In the genomic region with DNA sequence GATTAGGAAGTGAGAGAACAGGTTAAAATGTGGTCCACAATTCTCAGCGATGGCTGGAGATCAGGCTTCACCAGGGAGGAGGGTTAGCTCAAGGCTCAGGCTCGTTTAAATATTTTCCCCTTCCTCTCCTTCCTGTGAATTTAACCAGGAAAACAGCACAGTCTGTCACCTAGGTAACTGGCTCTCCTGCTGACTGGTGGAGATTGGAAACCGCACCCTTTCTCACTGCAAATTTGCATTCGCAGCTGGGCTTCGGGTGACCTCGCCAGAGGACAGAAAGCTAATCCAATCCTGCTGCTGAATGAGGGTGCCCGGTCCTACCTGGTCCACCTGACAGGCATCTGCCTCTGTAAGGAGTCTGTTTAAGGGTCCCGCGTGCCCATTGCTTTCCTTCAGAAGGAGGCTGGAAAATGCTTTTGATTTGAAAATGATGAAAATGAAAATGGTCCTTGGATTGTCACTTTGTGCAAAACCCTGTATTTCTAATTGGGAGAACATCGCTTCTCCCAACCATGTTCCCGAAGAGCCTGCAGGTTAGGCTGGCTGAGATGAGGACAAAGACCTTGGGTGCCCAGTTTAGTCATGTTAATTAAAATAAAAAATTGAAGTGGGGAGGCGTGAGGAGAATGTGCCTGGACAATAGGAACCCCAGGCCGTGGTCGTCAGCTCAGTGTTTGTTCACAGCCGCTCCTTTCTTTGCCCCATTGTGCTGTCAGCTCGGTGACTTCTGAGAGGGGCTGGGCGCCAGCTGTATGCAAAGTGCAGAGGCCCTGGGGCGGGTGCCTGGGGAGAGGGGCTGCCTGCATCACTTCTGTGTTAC, we compare ENCODE assay signal across 9 cellular contexts. TPM values are rescaled to one million over a fixed set of nuclear protein-coding genes. Genes with fewer than 3 reads are reported as not detected.
A peak's percentile ranks its signal among the peaks of the same experiment; 100 is the strongest.
DNase-seq lines count a peak whose midpoint lies in the region; ATAC-seq and TF ChIP-seq lines count a peak whose summit lies in the region.
"Had no signal": no experiment of that assay in that cellular context is flagged by ENCODE, and none has a peak within 500 bp of the region (broad histone marks: within the 10 kb centered on the region; RNA-seq: fewer than 3 reads in every experiment).

No MANE protein-coding gene starts in this region.

- H3K27ac ChIP-seq in VCaP, result peak overlapping the region; percentile 63

- no peak overlapping the region for H3K27ac Mint-ChIP-seq in activated naive CD4-positive, alpha-beta T cell treated with anti-CD3 and anti-CD28 coated beads, Interleukin-2, amount 10 ng/mL, durations not matched to agents 7 days and 5 days

- peaks cover 23% of the 10 kb centered on the region for H3K27me3 Mint-ChIP-seq in activated naive CD4-positive, alpha-beta T cell treated with anti-CD3 and anti-CD28 coated beads, Interleukin-2, amount 10 ng/mL, durations not matched to agents 7 days and 5 days

- no peak for TF ChIP-seq CTCF in VCaP (conservative IDR thresholded peaks at IDR 0.05)

- CTCF ChIA-PET in activated naive CD4-positive, alpha-beta T cell treated with anti-CD3 and anti-CD28 coated beads, Interleukin-2, amount 10 ng/mL, durations not matched to agents 7 days and 5 days (lab: Charles Lee), result interaction anchor here (1.5 kb wide), 1 partner anchor 10 kb away, joined by 4 read pairs; no protein-coding TSS in a partner anchor

- ATAC-seq in GM18907 (IDR thresholded peaks at IDR 0.05; ENCODE audit: unreplicated experiment) (no peak), HG03097 (IDR thresholded peaks at IDR 0.05; ENCODE audit: low FRiP score, unreplicated experiment) (no peak), GM18511 (IDR thresholded peaks at IDR 0.05; ENCODE audit: unreplicated experiment) (no peak)

- H3K4me3 Mint-ChIP-seq in activated naive CD4-positive, alpha-beta T cell treated with anti-CD3 and anti-CD28 coated beads, Interleukin-2, amount 10 ng/mL, durations not matched to agents 7 days and 5 days, result no peak overlapping the region

- no peaks in the 10 kb centered on the region for H3K36me3 Mint-ChIP-seq in activated naive CD4-positive, alpha-beta T cell treated with anti-CD3 and anti-CD28 coated beads, Interleukin-2, amount 10 ng/mL, durations not matched to agents 7 days and 5 days

- H3K4me1 Mint-ChIP-seq in activated naive CD4-positive, alpha-beta T cell treated with anti-CD3 and anti-CD28 coated beads, Interleukin-2, amount 10 ng/mL, durations not matched to agents 7 days and 5 days, result no peaks in the 10 kb centered on the region

- DNase-seq in Caki2 (ENCODE audit: low read depth) (peak; percentile 16), NCI-H1436 treated with DMSO at 0.1 percent for 48 hours (lab: John Stamatoyannopoulos, UW) (peak; percentile 69), kidney glomerular epithelial cell (lab: John Stamatoyannopoulos, UW) (peak; percentile 6)
- no peak for DNase-seq in activated naive CD4-positive, alpha-beta T cell treated with anti-CD3 and anti-CD28 coated beads, Interleukin-2, amount 10 ng/mL, durations not matched to agents 7 days and 5 days
- DNase-seq: DND-41 had no signal

- H3K9me3 Mint-ChIP-seq in activated naive CD4-positive, alpha-beta T cell treated with anti-CD3 and anti-CD28 coated beads, Interleukin-2, amount 10 ng/mL, durations not matched to agents 7 days and 5 days, result no peaks in the 10 kb centered on the region

- in situ Hi-C loops in Caki2 (cut with HindIII; ENCODE audit: low pct_unique_long_range_greater_than_20kb, low sequenced_read_pairs), result no loop called here

RNA-seq across cellular contexts. Expression of gene MTCL1, which starts 43.4 kb away (rescaled TPM):
- 55.4 and 59.8 TPM in 2 replicates for total RNA-seq in Caki2 (2014; rRNA removed; shearing (Covaris generic); ENCODE audit: low replicate concordance)

RNA-seq across cellular contexts. Expression of gene RAB12, which starts 52.7 kb away (rescaled TPM):
- 35.9 and 39.9 TPM in 2 replicates for total RNA-seq in Caki2 (2014; rRNA removed; shearing (Covaris generic); ENCODE audit: low replicate concordance)
